In genomic region chr2:219177594-219178376, GRCh38 we compare ENCODE assay signal across 8 cellular contexts. TPM values are rescaled to one million over a fixed set of nuclear protein-coding genes. Genes with fewer than 3 reads are reported as not detected.
A peak's percentile ranks its signal among the peaks of the same experiment; 100 is the strongest.
DNase-seq lines count a peak whose midpoint lies in the region; ATAC-seq and TF ChIP-seq lines count a peak whose summit lies in the region.

A gene with protein sequence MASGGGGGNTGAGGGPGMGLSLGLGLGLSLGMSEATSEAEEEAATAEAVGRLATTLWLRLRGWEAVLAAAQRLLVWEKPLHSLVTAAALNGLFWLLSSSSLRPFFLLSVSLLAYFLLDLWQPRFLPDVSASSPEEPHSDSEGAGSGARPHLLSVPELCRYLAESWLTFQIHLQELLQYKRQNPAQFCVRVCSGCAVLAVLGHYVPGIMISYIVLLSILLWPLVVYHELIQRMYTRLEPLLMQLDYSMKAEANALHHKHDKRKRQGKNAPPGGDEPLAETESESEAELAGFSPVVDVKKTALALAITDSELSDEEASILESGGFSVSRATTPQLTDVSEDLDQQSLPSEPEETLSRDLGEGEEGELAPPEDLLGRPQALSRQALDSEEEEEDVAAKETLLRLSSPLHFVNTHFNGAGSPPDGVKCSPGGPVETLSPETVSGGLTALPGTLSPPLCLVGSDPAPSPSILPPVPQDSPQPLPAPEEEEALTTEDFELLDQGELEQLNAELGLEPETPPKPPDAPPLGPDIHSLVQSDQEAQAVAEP (plus strand): TSS chr2:219178275. CDS start chr2:219178353, 78 bp downstream.

- DNase-seq in AG20443 (ENCODE audit: low spot score) (peak; percentile 100), NCI-H69 (lab: John Stamatoyannopoulos, UW) (peak; percentile 87), dedifferentiated amniotic fluid mesenchymal stem cell (ENCODE audit: extremely low spot score) (peak; percentile 85), left lung (peak; percentile 90 to 94)
- DNase-seq in activated CD4-positive, alpha-beta T cell treated with anti-CD3 and anti-CD28 coated beads, Interleukin-2, amount 10 ng/mL, durations not matched to agents 7 days and 5 days, result peak; percentile 81
- peak; percentile 59 to 71 for DNase-seq in stimulated activated CD4-positive, alpha-beta T cell treated with anti-CD3 and anti-CD28 coated beads, Interleukin-2, amount 100 ng/mL, for 48 hours

- ATAC-seq in GM19035 (IDR thresholded peaks at IDR 0.05; ENCODE audit: unreplicated experiment) (peak; percentile 45), HG03378 (IDR thresholded peaks at IDR 0.05; ENCODE audit: unreplicated experiment) (peak; percentile 35), left lung (peak; percentile 86)

- peaks cover 52% of the 10 kb centered on the region for H3K36me3 Mint-ChIP-seq in activated CD4-positive, alpha-beta T cell treated with anti-CD3 and anti-CD28 coated beads, Interleukin-2, amount 10 ng/mL, durations not matched to agents 7 days and 5 days (ENCODE audit: low read depth)

- no peaks in the 10 kb centered on the region for H3K27me3 Mint-ChIP-seq in activated CD4-positive, alpha-beta T cell treated with anti-CD3 and anti-CD28 coated beads, Interleukin-2, amount 10 ng/mL, durations not matched to agents 7 days and 5 days

- no peaks in the 10 kb centered on the region for H3K27me3 ChIP-seq in left lung

- H3K27ac ChIP-seq in left lung, result peak within 1 kb of the TSS; percentile 99 to 100

- TF ChIP-seq CTCF in left lung (IDR thresholded peaks at IDR 0.05), result peak; percentile 20 to 48

- intact Hi-C loops in left lung (cut with DNase I), result no loop called here

- H3K27ac Mint-ChIP-seq in activated CD4-positive, alpha-beta T cell treated with anti-CD3 and anti-CD28 coated beads, Interleukin-2, amount 10 ng/mL, durations not matched to agents 7 days and 5 days, result peak within 1 kb of the TSS; percentile 98

- H3K4me3 Mint-ChIP-seq in activated CD4-positive, alpha-beta T cell treated with anti-CD3 and anti-CD28 coated beads, Interleukin-2, amount 10 ng/mL, durations not matched to agents 7 days and 5 days, result peak within 1 kb of the TSS; percentile 87

- POLR2A ChIA-PET in activated CD4-positive, alpha-beta T cell treated with anti-CD3 and anti-CD28 coated beads, Interleukin-2, amount 10 ng/mL, durations not matched to agents 7 days and 5 days (lab: Charles Lee), result no interaction called here

- H3K36me3 ChIP-seq in left lung, result peaks cover 0 to 58% of the 10 kb centered on the region in 2 donors

- H3K9me3 ChIP-seq in left lung, result no peaks in the 10 kb centered on the region

- H3K9me3 Mint-ChIP-seq in activated CD4-positive, alpha-beta T cell treated with anti-CD3 and anti-CD28 coated beads, Interleukin-2, amount 10 ng/mL, durations not matched to agents 7 days and 5 days, result no peaks in the 10 kb centered on the region

- peaks cover 70% of the 10 kb centered on the region for H3K4me1 Mint-ChIP-seq in activated CD4-positive, alpha-beta T cell treated with anti-CD3 and anti-CD28 coated beads, Interleukin-2, amount 10 ng/mL, durations not matched to agents 7 days and 5 days

- H3K4me1 ChIP-seq in left lung, result peaks cover 18 to 63% of the 10 kb centered on the region in 2 donors

- CTCF ChIA-PET in activated CD4-positive, alpha-beta T cell treated with anti-CD3 and anti-CD28 coated beads, Interleukin-2, amount 10 ng/mL, durations not matched to agents 7 days and 5 days (lab: Charles Lee), result interaction anchor here (1.5 to 5.0 kb wide), 4 partner anchors 31 to 118 kb away, joined by 4 to 26 read pairs (median 4); partner anchors contain the start of genes ABCB6, ANKZF1 and ATG9A

- peak within 1 kb of the TSS; percentile 98 for H3K4me3 ChIP-seq in left lung

RNA-seq across cellular contexts. Expression of the gene that starts here (rescaled TPM):
- 100 to 1,000 TPM in 1 of 2 experiments, 10 to 100 TPM in 1; 95.1 to 102 TPM for total RNA-seq in activated CD4-positive, alpha-beta T cell treated with anti-CD3 and anti-CD28 coated beads, Interleukin-2, amount 10 ng/mL, durations not matched to agents 7 days and 5 days
- 10 to 100 TPM; 84.6 to 85.4 TPM for total RNA-seq in left lung

Comparison
In these comparisons a context has a peak if more than half of its experiments do, and no peak if none do; other contexts are left out.
1. Peak in every context shown above with its lines: DNase-seq, ATAC-seq, H3K4me3 ChIP-seq and H3K27ac ChIP-seq.
2. ATAC-seq: peak in every context shown above with its lines; median percentile 86 in left lung; 45 in GM19035; 35 in HG03378.